ENCODE assay signal across 11 cellular contexts in the genomic region with DNA sequence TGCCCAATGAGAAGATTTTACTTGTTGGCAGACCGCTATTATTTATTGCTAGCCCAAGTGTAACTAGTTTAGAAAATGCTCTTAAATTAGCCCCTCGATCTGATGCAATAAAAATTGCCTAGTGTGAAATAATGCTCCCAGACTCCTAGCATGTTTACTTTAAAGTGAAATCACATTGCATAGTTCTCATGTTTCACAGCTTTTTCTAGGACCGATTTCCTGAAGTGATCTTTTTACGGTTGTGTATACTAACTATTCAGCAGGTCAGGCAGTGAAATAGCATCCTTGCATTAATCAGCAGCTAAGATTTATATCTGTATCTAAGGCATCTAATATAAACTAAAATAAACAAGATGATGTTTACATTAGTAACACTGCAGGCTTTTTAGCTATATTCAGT. TPM values are rescaled to one million over a fixed set of nuclear protein-coding genes. Genes with fewer than 3 reads are reported as not detected.
DNase-seq lines count a peak whose midpoint lies in the region; ATAC-seq, FAIRE-seq and TF ChIP-seq lines count a peak whose summit lies in the region.
"Had no signal": no experiment of that assay in that cellular context is flagged by ENCODE, and none has a peak within 500 bp of the region (broad histone marks: within the 10 kb centered on the region; RNA-seq: fewer than 3 reads in every experiment).

No MANE protein-coding gene starts in this region.

- 6% methylated on average over 4 of the region's 4 CpGs for WGBS in A549 (ENCODE audit: missing lambda C conversion rate)

- H3K4me1 ChIP-seq in A549, result peaks cover 22% of the 10 kb centered on the region

- no peaks in the 10 kb centered on the region for H3K27me3 ChIP-seq in MG63

- H3K27ac ChIP-seq in A549 (peak overlapping the region; percentile 79 to 86), RWPE1 (no peak overlapping the region)

- POLR2A ChIA-PET in A549 (lab: Yijun Ruan, JAX) (interaction anchor here (0.7 kb wide), 1 partner anchor 64 kb away, joined by 5 read pairs; no protein-coding TSS in a partner anchor), RWPE1 (lab: Yijun Ruan, JAX; ENCODE audit: low non-redundant PET) (no interaction called here)

- peak overlapping the region; percentile 63 for H3K4me2 ChIP-seq in A549

- no peak overlapping the region for H3K4me3 ChIP-seq in A549
- H3K4me3 ChIP-seq in MG63, result no peak overlapping the region

- peak; percentile 86 for TF ChIP-seq EP300 in A549 (IDR thresholded peaks at IDR 0.05)

- TF ChIP-seq POLR2A in A549 (IDR thresholded peaks at IDR 0.05; ENCODE audit: low read length), result no peak

- H3K9me3 ChIP-seq in A549, result no peaks in the 10 kb centered on the region
- no peaks in the 10 kb centered on the region for H3K9me3 ChIP-seq in MG63

- CTCF ChIA-PET in A549 (lab: Yijun Ruan, JAX), result interaction anchor here (0.6 to 1.3 kb wide), 2 partner anchors 11 to 37 kb away, joined by 3 to 4 read pairs; no protein-coding TSS in a partner anchor
- CTCF ChIA-PET in RWPE1 (lab: Yijun Ruan, JAX), result interaction anchor here (0.6 to 1.0 kb wide), 2 partner anchors 11 to 53 kb away, joined by 3 read pairs; partner anchors contain the start of gene ORMDL1

- H3K36me3 ChIP-seq in MG63, result peaks cover 33% of the 10 kb centered on the region

- TF ChIP-seq RAD21 in A549 (conservative IDR thresholded peaks at IDR 0.05 in 1 of 2, IDR thresholded peaks at IDR 0.05 in 1 of 2), result peak in 1 of 2 experiments; percentile 20; a peak in 1 of 5 replicates

- ATAC-seq in A549 (peak; percentile 93 to 99), HG02588 (IDR thresholded peaks at IDR 0.05; ENCODE audit: unreplicated experiment) (no peak)

- TF ChIP-seq CTCF in A549 (IDR thresholded peaks at IDR 0.05) (no peak), RWPE1 (conservative IDR thresholded peaks at IDR 0.05; ENCODE audit: low read depth) (no peak)

- peak; percentile 18 to 82 for DNase-seq in A549 (ENCODE audit: low read depth in 1 of 2, low spot score in 1 of 2)
- peak; percentile 90 for DNase-seq in H4 (ENCODE audit: low spot score)
- peak; percentile 5 for DNase-seq in RWPE1 (ENCODE audit: low spot score)
- peak; percentile 97 for DNase-seq in fibroblast of peridontal ligament (ENCODE audit: extremely low read depth)
- DNase-seq in activated CD8-positive, alpha-beta memory T cell treated with anti-CD3 and anti-CD28 coated beads, Interleukin-2, amount 50 U/mL, for 4 hours, result no peak
- DNase-seq in iPS-NIHi7 (ENCODE audit: extremely low spot score), result no peak
- DNase-seq in MG63, result no peak
- DNase-seq: activated CD4-positive, alpha-beta memory T cell treated with anti-CD3 and anti-CD28 coated beads, Interleukin-2, amount 10 ng/mL, durations not matched to agents 7 days and 5 days; central memory CD4-positive, alpha-beta T cell; posterior cingulate gyrus had no signal

- no peak for FAIRE-seq in A549 (lab: Jason Lieb, UNC)

TF ChIP-seq in A549, 52 proteins besides CTCF, POLR2A, EP300 and RAD21:
- TF ChIP-seq HES2 (IDR thresholded peaks at IDR 0.05), result peak; percentile 81; the same call in 1 of the 2 replicates
- TF ChIP-seq FOSL2 (IDR thresholded peaks at IDR 0.05), result no peak
- peak; percentile 52 for TF ChIP-seq FOSL2 (CRISPR knock-in tag; IDR thresholded peaks at IDR 0.05)
- TF ChIP-seq CEBPB (IDR thresholded peaks at IDR 0.05), result peak; percentile 82 to 94
- TF ChIP-seq, protein P1, sequence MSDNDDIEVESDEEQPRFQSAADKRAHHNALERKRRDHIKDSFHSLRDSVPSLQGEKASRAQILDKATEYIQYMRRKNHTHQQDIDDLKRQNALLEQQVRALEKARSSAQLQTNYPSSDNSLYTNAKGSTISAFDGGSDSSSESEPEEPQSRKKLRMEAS (IDR thresholded peaks at IDR 0.05), result no peak
- peak; percentile 58; the same call in 1 of the 2 replicates for TF ChIP-seq JUNB (IDR thresholded peaks at IDR 0.05)
- TF ChIP-seq GATA3 (IDR thresholded peaks at IDR 0.05; ENCODE audit: borderline replicate concordance), result peak; percentile 87
- TF ChIP-seq BCL3 (IDR thresholded peaks at IDR 0.05), result peak; percentile 80; the same call in 1 of the 3 replicates
- TF ChIP-seq JUN (IDR thresholded peaks at IDR 0.05), result peak; percentile 82 to 90; a peak in 3 of 5 replicates
- TF ChIP-seq, protein P2, sequence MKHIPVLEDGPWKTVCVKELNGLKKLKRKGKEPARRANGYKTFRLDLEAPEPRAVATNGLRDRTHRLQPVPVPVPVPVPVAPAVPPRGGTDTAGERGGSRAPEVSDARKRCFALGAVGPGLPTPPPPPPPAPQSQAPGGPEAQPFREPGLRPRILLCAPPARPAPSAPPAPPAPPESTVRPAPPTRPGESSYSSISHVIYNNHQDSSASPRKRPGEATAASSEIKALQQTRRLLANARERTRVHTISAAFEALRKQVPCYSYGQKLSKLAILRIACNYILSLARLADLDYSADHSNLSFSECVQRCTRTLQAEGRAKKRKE (CRISPR knock-in tag; IDR thresholded peaks at IDR 0.05; ENCODE audit: low read depth), result no peak

RNA-seq across cellular contexts. Expression of gene PMS1, which starts 52.4 kb away (rescaled TPM):
- polyA plus RNA-seq in A549 (2011; rRNA removed) (21.2 and 28.9 TPM in 2 replicates), A549 (2017; fragmentation: RNase III; extraction: RNeasy Plus Mini Kit Qiagen cat#74134 plus additional on column Dnase treatment) (15.3 to 16.1 TPM (median 15.9 TPM) in 3 replicates)
- polyA plus RNA-seq in A549 (2012; cell fraction: cytosol; rRNA removed), result 7.1 and 7.3 TPM in 2 replicates
- polyA plus RNA-seq in A549 (2012; cell fraction: nucleus; rRNA removed), result 7.3 and 8.1 TPM in 2 replicates
- 21.0 and 24.8 TPM in 2 replicates for polyA minus RNA-seq in A549 (2011; rRNA and poly(A)+ RNA removed)
- total RNA-seq in H4 (2014; rRNA removed; shearing (Covaris generic)), result 12.7 and 17.5 TPM in 2 replicates
- 23.9 and 35.5 TPM in 2 replicates for total RNA-seq in MG63 (2014; rRNA removed; shearing (Covaris generic); ENCODE audit: low replicate concordance)

RNA-seq across cellular contexts. Expression of gene ORMDL1, which starts 52.5 kb away (rescaled TPM):
- polyA plus RNA-seq in A549 (2011; rRNA removed), result 100 and 106 TPM in 2 replicates
- polyA plus RNA-seq in A549 (2012; cell fraction: cytosol; rRNA removed), result 26.2 and 28.7 TPM in 2 replicates
- polyA plus RNA-seq in A549 (2012; cell fraction: nucleus; rRNA removed), result 35.2 and 53.2 TPM in 2 replicates
- polyA plus RNA-seq in A549 (2017; fragmentation: RNase III; extraction: RNeasy Plus Mini Kit Qiagen cat#74134 plus additional on column Dnase treatment), result 50.3 to 53.1 TPM (median 51.5 TPM) in 3 replicates
- polyA minus RNA-seq in A549 (2011; rRNA and poly(A)+ RNA removed), result 17.7 and 19.8 TPM in 2 replicates
- total RNA-seq in H4 (2014; rRNA removed; shearing (Covaris generic)), result 84.6 and 91.4 TPM in 2 replicates
- total RNA-seq in MG63 (2014; rRNA removed; shearing (Covaris generic); ENCODE audit: low replicate concordance), result 63.5 and 98.7 TPM in 2 replicates

Comparison
In these comparisons a context has a peak if more than half of its experiments do, and no peak if none do; other contexts are left out.
1. DNase-seq: peak in A549 (2 of 2), H4 (single experiment), RWPE1 (single experiment) and fibroblast of peridontal ligament (single experiment); none in activated CD8-positive, alpha-beta memory T cell treated with anti-CD3 and anti-CD28 coated beads, Interleukin-2, amount 50 U/mL, for 4 hours (single experiment), iPS-NIHi7 (single experiment) and MG63 (single experiment).